ENCODE assay signal across 20 cellular contexts in genomic region chr11:6456361-6457073, GRCh38. TPM values are rescaled to one million over a fixed set of nuclear protein-coding genes. Genes with fewer than 3 reads are reported as not detected.
DNase-seq lines count a peak whose midpoint lies in the region; ATAC-seq lines count a peak whose summit lies in the region.
"Had no signal": no experiment of that assay in that cellular context is flagged by ENCODE, and none has a peak within 500 bp of the region (broad histone marks: within the 10 kb centered on the region; RNA-seq: fewer than 3 reads in every experiment).

No MANE protein-coding gene starts in this region.

- H4K8ac ChIP-seq in trophoblast cell (ENCODE audit: low read depth, low read length), result no peak overlapping the region

- H3K4me2 ChIP-seq in trophoblast cell (ENCODE audit: low read length), result no peak overlapping the region
- H3K4me2 ChIP-seq: A549; BLaER1 treated with 17β-estradiol and CSF1 and Interleukin-3, amounts not matched to agents 10 nM and 100 nM had no signal

- H3K23ac ChIP-seq in trophoblast cell (ENCODE audit: low read length), result no peak overlapping the region

- no peak overlapping the region for H4K12ac ChIP-seq in trophoblast cell (ENCODE audit: low read depth, low read length)

- H3K27ac ChIP-seq in naive thymus-derived CD4-positive, alpha-beta T cell (ENCODE audit: low read depth, low read length), result no peak overlapping the region
- H3K27ac ChIP-seq in trophoblast cell (ENCODE audit: low read depth, low read length), result no peak overlapping the region
- H3K27ac ChIP-seq: 22Rv1; A549; BLaER1 treated with 17β-estradiol and CSF1 and Interleukin-3, amounts not matched to agents 10 nM and 100 nM had no signal

- peaks cover 0 to 44% (median 0%) of the 10 kb centered on the region in 3 experiments for H3K36me3 ChIP-seq in naive thymus-derived CD4-positive, alpha-beta T cell (ENCODE audit: control insufficient read depth in 2 of 3, insufficient read depth in 3 of 3, low read length in 3 of 3)
- peaks cover 25 to 32% of the 10 kb centered on the region in 2 experiments for H3K36me3 ChIP-seq in trophoblast cell (ENCODE audit: control insufficient read depth in 1 of 2, insufficient read depth in 2 of 2, low read length in 2 of 2)

- POLR2A ChIA-PET in naive thymus-derived CD4-positive, alpha-beta T cell (lab: Charles Lee), result no interaction called here

- no CpG with 5 or more reads among the region's 56 CpGs for WGBS in trophoblast cell (ENCODE audit: extremely low coverage, insufficient coverage, insufficient read length)

- no peak overlapping the region for H4K91ac ChIP-seq in trophoblast cell (ENCODE audit: low read depth, low read length)

- H2AFZ ChIP-seq in trophoblast cell (ENCODE audit: insufficient read depth, low read length, poor library complexity), result no peak overlapping the region

- intact Hi-C loops in naive thymus-derived CD4-positive, alpha-beta T cell (cut with micrococcal nuclease), result no loop called here

- no peak overlapping the region for H2AK5ac ChIP-seq in trophoblast cell (ENCODE audit: low read length)

- H3K18ac ChIP-seq in trophoblast cell (ENCODE audit: low read length), result no peak overlapping the region

- no peak overlapping the region for H3K4me3 Mint-ChIP-seq in stimulated activated naive CD8-positive, alpha-beta T cell treated with anti-CD3 and anti-CD28 coated beads, Interleukin-15, amount 100 ng/mL, for 72 hours
- H3K4me3 Mint-ChIP-seq in naive thymus-derived CD4-positive, alpha-beta T cell, result no peak overlapping the region
- H3K4me3 Mint-ChIP-seq: B cell; CD14-positive monocyte; CD4-positive, alpha-beta memory T cell; CD4-positive, CD25-positive, alpha-beta regulatory T cell; CD8-positive, alpha-beta memory T cell had no signal

- no peak overlapping the region for H3K4ac ChIP-seq in trophoblast cell (ENCODE audit: low read depth, low read length)

- no peak overlapping the region for H3K27ac Mint-ChIP-seq in stimulated activated naive CD8-positive, alpha-beta T cell treated with anti-CD3 and anti-CD28 coated beads, Interleukin-15, amount 100 ng/mL, for 72 hours
- H3K27ac Mint-ChIP-seq in naive thymus-derived CD4-positive, alpha-beta T cell, result no peak overlapping the region
- H3K27ac Mint-ChIP-seq: B cell; CD14-positive monocyte; CD4-positive, alpha-beta memory T cell; CD8-positive, alpha-beta memory T cell had no signal

- H3K9me3 Mint-ChIP-seq in stimulated activated naive CD8-positive, alpha-beta T cell treated with anti-CD3 and anti-CD28 coated beads, Interleukin-15, amount 100 ng/mL, for 72 hours, result no peaks in the 10 kb centered on the region
- no peaks in the 10 kb centered on the region for H3K9me3 Mint-ChIP-seq in naive thymus-derived CD4-positive, alpha-beta T cell
- H3K9me3 Mint-ChIP-seq: CD14-positive monocyte; CD4-positive, alpha-beta memory T cell; CD4-positive, CD25-positive, alpha-beta regulatory T cell; CD8-positive, alpha-beta memory T cell had no signal

- no peak overlapping the region for H2BK12ac ChIP-seq in trophoblast cell (ENCODE audit: low read length)

- no peaks in the 10 kb centered on the region for H3K79me1 ChIP-seq in trophoblast cell (ENCODE audit: low read length)

- no peak overlapping the region for H3K14ac ChIP-seq in trophoblast cell (ENCODE audit: low read length)

- no peaks in the 10 kb centered on the region for H3K4me1 ChIP-seq in naive thymus-derived CD4-positive, alpha-beta T cell (ENCODE audit: control insufficient read depth in 2 of 2, insufficient read depth in 2 of 2, low read length in 2 of 2)
- H3K4me1 ChIP-seq in trophoblast cell (ENCODE audit: control insufficient read depth in 1 of 2, insufficient read depth in 2 of 2, low read length in 2 of 2), result peaks cover 0 to 3% of the 10 kb centered on the region in 2 experiments
- H3K4me1 ChIP-seq: A549; BLaER1 treated with 17β-estradiol and CSF1 and Interleukin-3, amounts not matched to agents 10 nM and 100 nM had no signal

- no peak for DNase-seq in stimulated activated naive CD8-positive, alpha-beta T cell treated with anti-CD3 and anti-CD28 coated beads, Interleukin-15, amount 100 ng/mL, for 72 hours
- no peak for DNase-seq in stimulated activated naive CD8-positive, alpha-beta T cell treated with anti-CD3 and anti-CD28 coated beads, Interleukin-15, Interleukin-2, amounts not matched to agents 100 U/mL and 50 U/mL, for 24 hours
- no peak for DNase-seq in naive thymus-derived CD4-positive, alpha-beta T cell
- DNase-seq in trophoblast cell (no peak), LoVo (ENCODE audit: low spot score) (no peak), DMS153 treated with DMSO at 0.1 percent for 48 hours (lab: John Stamatoyannopoulos, UW; ENCODE audit: unreplicated experiment) (no peak)
- DNase-seq: AML-193; CD4-positive, alpha-beta memory T cell; CD4-positive, CD25-positive, alpha-beta regulatory T cell; CD8-positive, alpha-beta memory T cell; COR-L47; DMS 273 treated with DMSO at 0.1 percent for 48 hours; DMS153; DMS79 treated with DMSO at 0.1 percent for 48 hours; GF-D8 had no signal

- no peak overlapping the region for H2BK5ac ChIP-seq in trophoblast cell (ENCODE audit: low read depth, low read length, poor library complexity)

- peak; percentile 36 for ATAC-seq in stimulated activated naive CD8-positive, alpha-beta T cell treated with anti-CD3 and anti-CD28 coated beads, Interleukin-15, amount 100 ng/mL, for 72 hours
- ATAC-seq in stimulated activated naive CD8-positive, alpha-beta T cell treated with anti-CD3 and anti-CD28 coated beads, Interleukin-15, Interleukin-2, amounts not matched to agents 100 U/mL and 50 U/mL, for 24 hours, result no peak
- ATAC-seq in naive thymus-derived CD4-positive, alpha-beta T cell, result peak; percentile 22
- ATAC-seq: A549 had no signal

- no peaks in the 10 kb centered on the region for H3K27me3 Mint-ChIP-seq in stimulated activated naive CD8-positive, alpha-beta T cell treated with anti-CD3 and anti-CD28 coated beads, Interleukin-15, amount 100 ng/mL, for 72 hours
- H3K27me3 Mint-ChIP-seq in naive thymus-derived CD4-positive, alpha-beta T cell, result no peaks in the 10 kb centered on the region
- H3K27me3 Mint-ChIP-seq: B cell; CD4-positive, alpha-beta memory T cell; CD4-positive, CD25-positive, alpha-beta regulatory T cell had no signal

- H3K4me1 Mint-ChIP-seq in stimulated activated naive CD8-positive, alpha-beta T cell treated with anti-CD3 and anti-CD28 coated beads, Interleukin-15, amount 100 ng/mL, for 72 hours, result no peaks in the 10 kb centered on the region
- no peaks in the 10 kb centered on the region for H3K4me1 Mint-ChIP-seq in naive thymus-derived CD4-positive, alpha-beta T cell
- H3K4me1 Mint-ChIP-seq: B cell; CD14-positive monocyte; CD4-positive, alpha-beta memory T cell; CD4-positive, CD25-positive, alpha-beta regulatory T cell; CD8-positive, alpha-beta memory T cell had no signal

- H3K79me2 ChIP-seq in trophoblast cell (ENCODE audit: control insufficient read depth, insufficient read depth, low read length, poor library complexity), result no peaks in the 10 kb centered on the region

- H3K9me3 ChIP-seq in naive thymus-derived CD4-positive, alpha-beta T cell (ENCODE audit: control insufficient read depth in 2 of 3, low read length in 3 of 3), result no peaks in the 10 kb centered on the region
- H3K9me3 ChIP-seq in trophoblast cell (ENCODE audit: insufficient read depth, low read depth, low read length), result peaks cover 3% of the 10 kb centered on the region
- H3K9me3 ChIP-seq: A549; BLaER1 treated with 17β-estradiol and CSF1 and Interleukin-3, amounts not matched to agents 10 nM and 100 nM had no signal

- H3K9ac ChIP-seq in trophoblast cell (ENCODE audit: low read length), result no peak overlapping the region
- H3K9ac ChIP-seq: BLaER1 treated with 17β-estradiol and CSF1 and Interleukin-3, amounts not matched to agents 10 nM and 100 nM had no signal

- CTCF ChIA-PET in naive thymus-derived CD4-positive, alpha-beta T cell (lab: Charles Lee), result interaction anchor here (2.3 kb wide), 1 partner anchor 78 kb away, joined by 11 read pairs; no protein-coding TSS in a partner anchor

- no peak overlapping the region for H3K4me3 ChIP-seq in naive thymus-derived CD4-positive, alpha-beta T cell (ENCODE audit: low read length)
- peak overlapping the region; percentile 30 for H3K4me3 ChIP-seq in trophoblast cell (ENCODE audit: low read depth, low read length)
- H3K4me3 ChIP-seq: A549; BLaER1 treated with 17β-estradiol and CSF1 and Interleukin-3, amounts not matched to agents 10 nM and 100 nM had no signal

- H2BK120ac ChIP-seq in trophoblast cell (ENCODE audit: insufficient read depth, low read length, poor library complexity), result no peak overlapping the region

- H3K27me3 ChIP-seq in naive thymus-derived CD4-positive, alpha-beta T cell (ENCODE audit: control insufficient read depth in 2 of 2, insufficient read depth in 2 of 2, low read length in 2 of 2), result no peaks in the 10 kb centered on the region
- no peaks in the 10 kb centered on the region for H3K27me3 ChIP-seq in trophoblast cell (ENCODE audit: insufficient read depth, low read length)
- H3K27me3 ChIP-seq: BLaER1 treated with 17β-estradiol and CSF1 and Interleukin-3, amounts not matched to agents 10 nM and 100 nM had no signal

- peaks cover 0 to 36% (median 17%) of the 10 kb centered on the region in 5 donors for H3K36me3 Mint-ChIP-seq in naive thymus-derived CD4-positive, alpha-beta T cell

RNA-seq across cellular contexts. Expression of gene HPX, which starts 15.7 kb away (rescaled TPM):
- total RNA-seq in naive thymus-derived CD4-positive, alpha-beta T cell, result 1 to 10 TPM in 4 of 5 experiments, under 1 TPM in 1; 0.56 to 7.0 (median 1.7) TPM
- polyA plus RNA-seq in naive thymus-derived CD4-positive, alpha-beta T cell, result not detected
- 0.93 and 0.94 TPM in 2 replicates for polyA plus RNA-seq in trophoblast cell (2013)
- polyA plus RNA-seq: CD14-positive monocyte; CD4-positive, alpha-beta memory T cell; CD4-positive, CD25-positive, alpha-beta regulatory T cell; CD8-positive, alpha-beta memory T cell had no signal

RNA-seq across cellular contexts. Expression of gene TRIM3, which starts 17.2 kb away (rescaled TPM):
- total RNA-seq in naive thymus-derived CD4-positive, alpha-beta T cell, result 10 to 100 TPM in 4 of 5 experiments, 1 to 10 TPM in 1; 8.1 to 20.7 (median 17.2) TPM
- polyA plus RNA-seq in naive thymus-derived CD4-positive, alpha-beta T cell, result 1 to 10 TPM; 1.6 to 4.2 TPM
- 8.2 and 8.9 TPM in 2 replicates for polyA plus RNA-seq in trophoblast cell (2013)

RNA-seq across cellular contexts. Expression of gene ARFIP2, which starts 24.6 kb away (rescaled TPM):
- 10 to 100 TPM; 48.6 to 63.4 (median 53.8) TPM for total RNA-seq in naive thymus-derived CD4-positive, alpha-beta T cell
- 10 to 100 TPM; 35.7 to 45.7 TPM for polyA plus RNA-seq in naive thymus-derived CD4-positive, alpha-beta T cell
- polyA plus RNA-seq in trophoblast cell (2013), result 51.2 and 54.9 TPM in 2 replicates

RNA-seq across cellular contexts. Expression of gene TIMM10B, which starts 24.8 kb away (rescaled TPM):
- total RNA-seq in naive thymus-derived CD4-positive, alpha-beta T cell, result 10 to 100 TPM; 39.3 to 68.4 (median 59.2) TPM
- 10 to 100 TPM; 32.8 to 38.8 TPM for polyA plus RNA-seq in naive thymus-derived CD4-positive, alpha-beta T cell
- 36.3 and 36.7 TPM in 2 replicates for polyA plus RNA-seq in trophoblast cell (2013)

RNA-seq across cellular contexts. Expression of gene APBB1, which starts 37.6 kb away (rescaled TPM):
- total RNA-seq in naive thymus-derived CD4-positive, alpha-beta T cell, result 100 to 1,000 TPM in 3 of 5 experiments, 10 to 100 TPM in 2; 46.9 to 188 (median 154) TPM
- 100 to 1,000 TPM; 173 to 293 TPM for polyA plus RNA-seq in naive thymus-derived CD4-positive, alpha-beta T cell
- 15.4 and 15.6 TPM in 2 replicates for polyA plus RNA-seq in trophoblast cell (2013)
